12 cellular contexts compared by ENCODE assay signal in the genomic region with DNA sequence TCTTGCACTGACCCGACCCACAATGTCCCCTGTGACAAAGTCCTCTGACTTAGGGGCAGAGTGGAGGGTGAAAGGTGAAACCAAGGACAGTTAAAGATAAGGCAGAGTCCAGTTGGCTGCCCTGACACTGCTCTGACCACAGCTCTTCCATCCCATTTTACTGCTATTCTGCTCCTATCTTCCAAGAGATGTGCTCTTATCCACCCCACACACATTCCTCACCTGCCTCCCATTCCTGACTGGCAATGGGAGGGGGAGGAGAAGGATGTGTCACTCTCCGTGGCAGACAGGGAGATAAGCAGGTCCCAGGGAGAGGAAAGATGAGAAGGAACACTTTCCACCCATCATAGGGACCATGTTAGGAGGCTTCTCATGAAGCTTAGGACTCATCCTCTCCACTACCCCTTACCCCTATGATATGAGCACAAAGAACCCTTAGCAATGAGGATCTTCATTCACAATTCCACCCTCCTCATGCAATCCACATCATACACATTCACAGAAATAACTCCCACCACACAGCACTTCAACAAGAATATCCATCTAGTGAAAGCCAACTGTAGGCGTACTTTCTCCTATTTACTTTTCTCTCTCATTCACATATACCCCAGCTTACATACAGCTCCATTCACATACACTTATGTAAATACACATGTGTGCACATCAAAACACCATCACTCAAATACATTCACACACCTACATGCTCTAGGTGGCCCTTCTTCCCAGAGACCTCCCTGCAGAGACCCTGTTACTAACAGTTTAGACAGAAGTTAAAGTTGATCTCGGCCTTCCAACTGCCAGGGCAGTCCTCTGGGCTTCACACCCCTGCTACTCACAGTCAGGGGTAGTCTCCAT. TPM values are rescaled to one million over a fixed set of nuclear protein-coding genes. Genes with fewer than 3 reads are reported as not detected.
DNase-seq lines count a peak whose midpoint lies in the region; ATAC-seq and TF ChIP-seq lines count a peak whose summit lies in the region.
"Had no signal": no experiment of that assay in that cellular context is flagged by ENCODE, and none has a peak within 500 bp of the region (broad histone marks: within the 10 kb centered on the region; RNA-seq: fewer than 3 reads in every experiment).

No MANE protein-coding gene starts in this region.

- TF ChIP-seq CTCF in HEK293 (tag by site-specific recombination; IDR thresholded peaks at IDR 0.05) (no peak), WTC11 (IDR thresholded peaks at IDR 0.05) (no peak), suprapubic skin (IDR thresholded peaks at IDR 0.05) (no peak)

- no peaks in the 10 kb centered on the region; the same call in 1 of the 2 replicates for H3K27me3 Mint-ChIP-seq in WTC11 (ENCODE audit: low read depth)

- H3K4me2 ChIP-seq in skeletal muscle satellite cell (ENCODE audit: low read length): peak overlapping the region; percentile 79

- ATAC-seq in WTC11: no peak

- H3K27ac ChIP-seq in HEK293 (ENCODE audit: extremely low read depth, low read depth, low read length): no peak overlapping the region
- H3K27ac ChIP-seq in suprapubic skin: no peak overlapping the region

- no peaks in the 10 kb centered on the region for H3K36me3 Mint-ChIP-seq in WTC11

- H3K9ac ChIP-seq in skeletal muscle satellite cell (ENCODE audit: low read depth, low read length): no peak overlapping the region

- H3K27me3 ChIP-seq in skeletal muscle satellite cell (ENCODE audit: control insufficient read depth, insufficient read depth, low read length) (no peaks in the 10 kb centered on the region), suprapubic skin (no peaks in the 10 kb centered on the region)

- TF ChIP-seq EP300 in suprapubic skin (IDR thresholded peaks at IDR 0.05): no peak

- H3K4me1 Mint-ChIP-seq in WTC11: peaks cover 20% of the 10 kb centered on the region

- CTCF ChIA-PET in HEK293 (lab: Yijun Ruan, JAX): interaction anchor here (0.6 to 2.8 kb wide), 3 partner anchors 120 to 386 kb away, joined by 3 to 35 read pairs (median 3); no protein-coding TSS in a partner anchor
- CTCF ChIA-PET in WTC11 (lab: Charles Lee): interaction anchor here (1.5 to 6.9 kb wide), 2 partner anchors 11 to 119 kb away, joined by 4 to 77 read pairs; no protein-coding TSS in a partner anchor

- H3K4me1 ChIP-seq in HEK293 (ENCODE audit: control insufficient read depth, insufficient read depth, low read length): no peaks in the 10 kb centered on the region
- peaks cover 37% of the 10 kb centered on the region for H3K4me1 ChIP-seq in skeletal muscle satellite cell (ENCODE audit: control insufficient read depth, insufficient read depth, low read length)
- peaks cover 27% of the 10 kb centered on the region for H3K4me1 ChIP-seq in suprapubic skin

- no peak for TF ChIP-seq POLR2A in suprapubic skin (IDR thresholded peaks at IDR 0.05)

- H3K27ac Mint-ChIP-seq in WTC11: no peak overlapping the region

- H3K9me3 ChIP-seq in HEK293 (ENCODE audit: control insufficient read depth, insufficient read depth, low read depth, low read length) (no peaks in the 10 kb centered on the region), skeletal muscle satellite cell (replicated peaks; ENCODE audit: low read length) (no peaks in the 10 kb centered on the region), suprapubic skin (no peaks in the 10 kb centered on the region)

- DNase-seq in WTC11 (ENCODE audit: low spot score) (no peak), islet precursor cell (peak; percentile 93), NCI-H146 treated with DMSO at 0.1 percent for 48 hours (lab: John Stamatoyannopoulos, UW; ENCODE audit: unreplicated experiment) (no peak), suprapubic skin (ENCODE audit: low spot score in 2 of 2) (no peak), AG20443 (ENCODE audit: low spot score) (no peak)
- DNase-seq: GOT3, NCI-H146, T1000 had no signal

- H3K4me3 ChIP-seq in HEK293 (ENCODE audit: low read depth, low read length) (no peak overlapping the region), skeletal muscle satellite cell (ENCODE audit: low read length) (no peak overlapping the region), suprapubic skin (no peak overlapping the region)

- H3K4me3 Mint-ChIP-seq in WTC11: peak overlapping the region; percentile 77

- POLR2A ChIA-PET in HEK293 (lab: Yijun Ruan, JAX) (interaction anchor here (0.9 to 1.1 kb wide), 2 partner anchors 81 to 481 kb away, joined by 3 read pairs; a partner anchor contains a TSS), WTC11 (lab: Charles Lee) (interaction anchor here (1.6 kb wide), 1 partner anchor 80 kb away, joined by 3 read pairs; no protein-coding TSS in a partner anchor)

- no peaks in the 10 kb centered on the region for H3K9me3 Mint-ChIP-seq in WTC11

- 77% methylated on average over 4 of the region's 4 CpGs for WGBS in suprapubic skin

- no peaks in the 10 kb centered on the region for H3K36me3 ChIP-seq in HEK293 (ENCODE audit: control insufficient read depth in 2 of 2, insufficient read depth in 1 of 2, low read length in 2 of 2)
- H3K36me3 ChIP-seq in skeletal muscle satellite cell (ENCODE audit: insufficient read depth, low read length): no peaks in the 10 kb centered on the region
- no peaks in the 10 kb centered on the region for H3K36me3 ChIP-seq in suprapubic skin

TF ChIP-seq in HEK293, 187 proteins besides CTCF, POLR2A, EP300 and RAD21 (continues in another document):
- TF ChIP-seq EGR2 (tag by site-specific recombination; IDR thresholded peaks at IDR 0.05; ENCODE audit: low read depth) (0 out of 2 replicates have a peak, but pooled peaks have one; percentile 9), ZNF433 (tag by site-specific recombination; IDR thresholded peaks at IDR 0.05; ENCODE audit: low read depth) (no peak), ZBTB48 (tag by site-specific recombination; IDR thresholded peaks at IDR 0.05) (peak; percentile 75), GFI1B (tag by site-specific recombination; IDR thresholded peaks at IDR 0.05) (no peak), ZSCAN16 (tag by site-specific recombination; IDR thresholded peaks at IDR 0.05) (no peak), ZNF423 (tag by site-specific recombination; IDR thresholded peaks at IDR 0.05) (no peak), ZNF175 (tag by site-specific recombination; IDR thresholded peaks at IDR 0.05) (no peak), PRDM1 (tag by site-specific recombination; IDR thresholded peaks at IDR 0.05) (peak; percentile 93)
- TF ChIP-seq, protein P1, sequence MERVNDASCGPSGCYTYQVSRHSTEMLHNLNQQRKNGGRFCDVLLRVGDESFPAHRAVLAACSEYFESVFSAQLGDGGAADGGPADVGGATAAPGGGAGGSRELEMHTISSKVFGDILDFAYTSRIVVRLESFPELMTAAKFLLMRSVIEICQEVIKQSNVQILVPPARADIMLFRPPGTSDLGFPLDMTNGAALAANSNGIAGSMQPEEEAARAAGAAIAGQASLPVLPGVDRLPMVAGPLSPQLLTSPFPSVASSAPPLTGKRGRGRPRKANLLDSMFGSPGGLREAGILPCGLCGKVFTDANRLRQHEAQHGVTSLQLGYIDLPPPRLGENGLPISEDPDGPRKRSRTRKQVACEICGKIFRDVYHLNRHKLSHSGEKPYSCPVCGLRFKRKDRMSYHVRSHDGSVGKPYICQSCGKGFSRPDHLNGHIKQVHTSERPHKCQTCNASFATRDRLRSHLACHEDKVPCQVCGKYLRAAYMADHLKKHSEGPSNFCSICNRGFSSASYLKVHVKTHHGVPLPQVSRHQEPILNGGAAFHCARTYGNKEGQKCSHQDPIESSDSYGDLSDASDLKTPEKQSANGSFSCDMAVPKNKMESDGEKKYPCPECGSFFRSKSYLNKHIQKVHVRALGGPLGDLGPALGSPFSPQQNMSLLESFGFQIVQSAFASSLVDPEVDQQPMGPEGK (tag by site-specific recombination; IDR thresholded peaks at IDR 0.05): no peak

TF ChIP-seq in WTC11, 78 proteins besides CTCF, POLR2A, EP300 and RAD21 (continues in another document):
- TF ChIP-seq, protein P2, sequence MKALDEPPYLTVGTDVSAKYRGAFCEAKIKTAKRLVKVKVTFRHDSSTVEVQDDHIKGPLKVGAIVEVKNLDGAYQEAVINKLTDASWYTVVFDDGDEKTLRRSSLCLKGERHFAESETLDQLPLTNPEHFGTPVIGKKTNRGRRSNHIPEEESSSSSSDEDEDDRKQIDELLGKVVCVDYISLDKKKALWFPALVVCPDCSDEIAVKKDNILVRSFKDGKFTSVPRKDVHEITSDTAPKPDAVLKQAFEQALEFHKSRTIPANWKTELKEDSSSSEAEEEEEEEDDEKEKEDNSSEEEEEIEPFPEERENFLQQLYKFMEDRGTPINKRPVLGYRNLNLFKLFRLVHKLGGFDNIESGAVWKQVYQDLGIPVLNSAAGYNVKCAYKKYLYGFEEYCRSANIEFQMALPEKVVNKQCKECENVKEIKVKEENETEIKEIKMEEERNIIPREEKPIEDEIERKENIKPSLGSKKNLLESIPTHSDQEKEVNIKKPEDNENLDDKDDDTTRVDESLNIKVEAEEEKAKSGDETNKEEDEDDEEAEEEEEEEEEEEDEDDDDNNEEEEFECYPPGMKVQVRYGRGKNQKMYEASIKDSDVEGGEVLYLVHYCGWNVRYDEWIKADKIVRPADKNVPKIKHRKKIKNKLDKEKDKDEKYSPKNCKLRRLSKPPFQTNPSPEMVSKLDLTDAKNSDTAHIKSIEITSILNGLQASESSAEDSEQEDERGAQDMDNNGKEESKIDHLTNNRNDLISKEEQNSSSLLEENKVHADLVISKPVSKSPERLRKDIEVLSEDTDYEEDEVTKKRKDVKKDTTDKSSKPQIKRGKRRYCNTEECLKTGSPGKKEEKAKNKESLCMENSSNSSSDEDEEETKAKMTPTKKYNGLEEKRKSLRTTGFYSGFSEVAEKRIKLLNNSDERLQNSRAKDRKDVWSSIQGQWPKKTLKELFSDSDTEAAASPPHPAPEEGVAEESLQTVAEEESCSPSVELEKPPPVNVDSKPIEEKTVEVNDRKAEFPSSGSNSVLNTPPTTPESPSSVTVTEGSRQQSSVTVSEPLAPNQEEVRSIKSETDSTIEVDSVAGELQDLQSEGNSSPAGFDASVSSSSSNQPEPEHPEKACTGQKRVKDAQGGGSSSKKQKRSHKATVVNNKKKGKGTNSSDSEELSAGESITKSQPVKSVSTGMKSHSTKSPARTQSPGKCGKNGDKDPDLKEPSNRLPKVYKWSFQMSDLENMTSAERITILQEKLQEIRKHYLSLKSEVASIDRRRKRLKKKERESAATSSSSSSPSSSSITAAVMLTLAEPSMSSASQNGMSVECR (CRISPR knock-in tag; IDR thresholded peaks at IDR 0.05; ENCODE audit: borderline replicate concordance): no peak

RNA-seq across cellular contexts. Expression of a gene that starts 6.6 kb away (rescaled TPM):
- total RNA-seq in WTC11 (2021) (0.11 to 0.22 TPM (median 0.18 TPM) in 3 replicates), suprapubic skin (not detected)
- 0.22 TPM in 1 of 2 replicates, not detected in the other for total RNA-seq in skeletal muscle satellite cell (2012; rRNA removed)
- total RNA-seq: G401, lower leg skin had no signal

RNA-seq across cellular contexts. Expression of a gene that starts 7.9 kb away (rescaled TPM):
- total RNA-seq in WTC11 (2021): 3.0 to 5.4 TPM (median 4.4 TPM) in 3 replicates
- total RNA-seq in skeletal muscle satellite cell (2012; rRNA removed): not detected in 2 replicates
- 1 to 10 TPM in 1 of 4 donors, under 1 TPM in 1, not detected in 2; 0.73 to 1.3 TPM for total RNA-seq in suprapubic skin

RNA-seq across cellular contexts. Expression of a gene that starts 48.7 kb away (rescaled TPM):
- total RNA-seq in WTC11 (2021): 7.5 to 10.4 TPM (median 9.3 TPM) in 3 replicates
- 2.0 and 2.8 TPM in 2 replicates for total RNA-seq in skeletal muscle satellite cell (2012; rRNA removed)
- total RNA-seq in suprapubic skin: 10 to 100 TPM in 1 of 4 donors, 1 to 10 TPM in 3; 2.1 to 10.1 (median 5.8) TPM

RNA-seq across cellular contexts. Expression of a gene that starts 58.1 kb away (rescaled TPM):
- 39.8 to 43.8 TPM (median 43.3 TPM) in 3 replicates for total RNA-seq in WTC11 (2021)
- 10.1 and 12.5 TPM in 2 replicates for total RNA-seq in skeletal muscle satellite cell (2012; rRNA removed)
- 100 to 1,000 TPM in 1 of 4 donors, 10 to 100 TPM in 3; 52.2 to 110 (median 79.5) TPM for total RNA-seq in suprapubic skin
